In the genomic region with DNA sequence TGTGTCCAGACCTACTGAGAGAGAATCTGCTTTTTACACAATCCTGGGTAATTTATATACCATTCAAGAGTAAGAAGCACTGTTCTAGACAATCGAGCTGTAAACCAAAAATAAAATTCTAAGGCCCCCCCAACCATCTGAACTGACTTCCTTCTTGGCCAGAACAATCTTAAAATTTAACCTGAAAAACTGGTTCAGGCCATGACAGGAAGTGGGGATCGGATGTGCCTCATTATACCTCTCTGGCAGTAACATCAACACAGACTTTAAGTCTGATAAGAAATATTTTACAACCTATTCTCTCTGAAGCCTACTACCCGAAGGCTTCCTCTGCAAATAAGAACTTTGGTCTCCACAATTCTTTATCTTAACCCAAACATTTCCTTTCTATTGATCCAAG, we compare ENCODE assay signal across 13 cellular contexts.
DNase-seq lines count a peak whose midpoint lies in the region; ATAC-seq and TF ChIP-seq lines count a peak whose summit lies in the region.
"Had no signal": no experiment of that assay in that cellular context is flagged by ENCODE, and none has a peak within 500 bp of the region (broad histone marks: within the 10 kb centered on the region; RNA-seq: fewer than 3 reads in every experiment).

No MANE protein-coding gene starts in this region.

- H3K27ac Mint-ChIP-seq in naive thymus-derived CD8-positive, alpha-beta T cell: peak overlapping the region in 7 of 10 donors; percentile 12 to 79 (median 57)
- H3K27ac Mint-ChIP-seq: activated CD8-positive, alpha-beta memory T cell treated with anti-CD3 and anti-CD28 coated beads, Interleukin-2, amount 10 ng/mL, durations not matched to agents 7 days and 5 days had no signal

- no peaks in the 10 kb centered on the region for H3K36me3 Mint-ChIP-seq in naive thymus-derived CD8-positive, alpha-beta T cell
- H3K36me3 Mint-ChIP-seq: activated CD8-positive, alpha-beta memory T cell treated with anti-CD3 and anti-CD28 coated beads, Interleukin-2, amount 10 ng/mL, durations not matched to agents 7 days and 5 days had no signal

- peaks cover 4 to 12% (median 11%) of the 10 kb centered on the region in 4 donors for H3K4me1 Mint-ChIP-seq in naive thymus-derived CD8-positive, alpha-beta T cell

- no peaks in the 10 kb centered on the region for H3K27me3 Mint-ChIP-seq in naive thymus-derived CD8-positive, alpha-beta T cell

- DNase-seq in DMS53 (lab: John Stamatoyannopoulos, UW) (peak; percentile 35), LoVo (ENCODE audit: low spot score) (peak; percentile 49), colonic mucosa (peak; percentile 62), ecto neural progenitor cell (ENCODE audit: low spot score) (no peak), activated gamma-delta T cell (lab: John Stamatoyannopoulos, UW) (no peak), tibial nerve (ENCODE audit: low spot score in 2 of 2) (no peak)
- no peak for DNase-seq in naive thymus-derived CD8-positive, alpha-beta T cell
- DNase-seq: activated CD8-positive, alpha-beta memory T cell treated with anti-CD3 and anti-CD28 coated beads, Interleukin-2, amount 10 ng/mL, durations not matched to agents 7 days and 5 days; adrenal gland; GOT3; left ventricle myocardium inferior; NCI-H526 had no signal

- peak overlapping the region in 2 of 10 donors; percentile 21 to 33 for H3K4me3 Mint-ChIP-seq in naive thymus-derived CD8-positive, alpha-beta T cell
- H3K4me3 Mint-ChIP-seq: activated CD8-positive, alpha-beta memory T cell treated with anti-CD3 and anti-CD28 coated beads, Interleukin-2, amount 10 ng/mL, durations not matched to agents 7 days and 5 days had no signal

- H3K9ac ChIP-seq in colonic mucosa (ENCODE audit: low read depth in 2 of 2, low read length in 2 of 2): peak overlapping the region in 1 of 2 donors; percentile 46

- intact Hi-C loops in colonic mucosa (cut with DNase I): no loop called here

- 67 to 69% methylated on average over 3 of the region's 3 CpGs for WGBS in tibial nerve, 2 donors

- peak in 1 of 2 donors; percentile 68 for ATAC-seq in naive thymus-derived CD8-positive, alpha-beta T cell
- ATAC-seq: activated CD8-positive, alpha-beta memory T cell treated with anti-CD3 and anti-CD28 coated beads, Interleukin-2, amount 10 ng/mL, durations not matched to agents 7 days and 5 days had no signal

- peaks cover 0 to 2% (median 0%) of the 10 kb centered on the region in 9 donors for H3K9me3 Mint-ChIP-seq in naive thymus-derived CD8-positive, alpha-beta T cell
- H3K9me3 Mint-ChIP-seq: activated T-helper 2 cell treated with anti-CD3 and anti-CD28 coated beads, Interferon-gamma antibody, Interleukin-2, Interleukin-4, amounts not matched to agents 10 μg/mL and 5 μg/mL and 100 μg/mL, durations not matched to agents 14 hours and 24 hours and 36 hours had no signal

- TF ChIP-seq CTCF in colonic mucosa (IDR thresholded peaks at IDR 0.05) (no peak), tibial nerve (IDR thresholded peaks at IDR 0.05) (no peak)

- H3K27ac ChIP-seq in colonic mucosa: peak overlapping the region; percentile 22
- no peak overlapping the region for H3K27ac ChIP-seq in tibial nerve
- H3K27ac ChIP-seq: adrenal gland, left ventricle myocardium inferior had no signal

- POLR2A ChIA-PET in naive thymus-derived CD8-positive, alpha-beta T cell (lab: Charles Lee): interaction anchor here (0.8 kb wide), 1 partner anchor 1347 kb away, joined by 5 read pairs; no protein-coding TSS in a partner anchor

- H3K4me3 ChIP-seq in colonic mucosa: no peak overlapping the region
- no peak overlapping the region for H3K4me3 ChIP-seq in tibial nerve
- H3K4me3 ChIP-seq: adrenal gland, left ventricle myocardium inferior had no signal

- TF ChIP-seq EP300 in tibial nerve (IDR thresholded peaks at IDR 0.05): no peak

- TF ChIP-seq POLR2A in tibial nerve (IDR thresholded peaks at IDR 0.05): no peak

- H3K9me3 ChIP-seq in colonic mucosa (no peaks in the 10 kb centered on the region), tibial nerve (no peaks in the 10 kb centered on the region)
- H3K9me3 ChIP-seq: adrenal gland, left ventricle myocardium inferior had no signal

- H3K27me3 ChIP-seq in colonic mucosa (no peaks in the 10 kb centered on the region), tibial nerve (no peaks in the 10 kb centered on the region)
- H3K27me3 ChIP-seq: adrenal gland had no signal

- H3K36me3 ChIP-seq in colonic mucosa (no peaks in the 10 kb centered on the region), tibial nerve (no peaks in the 10 kb centered on the region)
- H3K36me3 ChIP-seq: adrenal gland, left ventricle myocardium inferior had no signal

- H3K4me1 ChIP-seq in colonic mucosa (peaks cover 3% of the 10 kb centered on the region), tibial nerve (no peaks in the 10 kb centered on the region)
- H3K4me1 ChIP-seq: adrenal gland, left ventricle myocardium inferior had no signal

Comparison
In these comparisons a context has a peak if more than half of its experiments do, and no peak if none do; other contexts are left out.
1. DNase-seq: peak in DMS53 (single experiment), LoVo (single experiment) and colonic mucosa (single experiment); none in naive thymus-derived CD8-positive, alpha-beta T cell (0 of 10), ecto neural progenitor cell (single experiment), activated gamma-delta T cell (single experiment) and tibial nerve (0 of 2).